ENCODE assay signal across 32 cellular contexts in genomic region chr20:1211954-1212497, GRCh38. TPM values are rescaled to one million over a fixed set of nuclear protein-coding genes. Genes with fewer than 3 reads are reported as not detected.
"Had no signal": no experiment of that assay in that cellular context is flagged by ENCODE, and none has a peak within 500 bp of the region (broad histone marks: within the 10 kb centered on the region; RNA-seq: fewer than 3 reads in every experiment).

No MANE protein-coding gene starts in this region.

- ATAC-seq: gastroesophageal sphincter had no signal

- H3K9me3 ChIP-seq: esophagus squamous epithelium, gastroesophageal sphincter, psoas muscle, spleen, stomach, thoracic aorta, transverse colon had no signal

- DNase-seq: cortex of kidney; dorsolateral prefrontal cortex; effector memory CD4-positive, alpha-beta T cell; esophagus squamous epithelium; foreskin fibroblast; glutamatergic neuron; left colon; left ventricle myocardium superior; naive thymus-derived CD4-positive, alpha-beta T cell; nephron progenitor cell; psoas muscle; retina; spleen; stimulated activated CD4-positive, alpha-beta T cell treated with anti-CD3 and anti-CD28 coated beads, Interleukin-15, amount 100 ng/mL, for 24 hours; stimulated activated CD4-positive, alpha-beta T cell treated with anti-CD3 and anti-CD28 coated beads, Interleukin-1b, Interleukin-23, amount 100 ng/mL, for 48 hours; stimulated activated CD4-positive, alpha-beta T cell treated with anti-CD3 and anti-CD28 coated beads, Interleukin-4, amount 100 ng/mL, for 4 hours; stimulated activated naive B cell treated with anti-CD40 and anti-IgM and Interleukin-4, amounts not matched to agents 10 μg/mL and 1 μg/mL and 100 μg/mL, for 72 hours; stomach; transverse colon had no signal

- H3K9ac ChIP-seq: parathyroid adenoma had no signal

- H3K4me3 ChIP-seq: esophagus squamous epithelium, gastroesophageal sphincter, lung, psoas muscle, spleen, stomach, transverse colon had no signal

- H3K27ac ChIP-seq: dorsolateral prefrontal cortex, epithelial cell of prostate, esophagus squamous epithelium, gastroesophageal sphincter, parathyroid adenoma, psoas muscle, spleen, stomach, thoracic aorta, transverse colon had no signal

- H3K27me3 ChIP-seq: dorsolateral prefrontal cortex had no signal

- H3K4me1 ChIP-seq: parathyroid adenoma, psoas muscle had no signal

- FAIRE-seq: endometrium had no signal

- H3K36me3 ChIP-seq: esophagus squamous epithelium, gastroesophageal sphincter, spleen, stomach, thoracic aorta, transverse colon had no signal

- H3K79me2 ChIP-seq: parathyroid adenoma had no signal

RNA-seq across cellular contexts. Expression of gene C20orf202, which starts 8.8 kb away (rescaled TPM):
- total RNA-seq: kidney epithelial cell, mononuclear cell, stomach had no signal

RNA-seq across cellular contexts. Expression of gene RAD21L1, which starts 13.8 kb away (rescaled TPM):
- total RNA-seq: esophagus squamous epithelium, gastroesophageal sphincter, kidney epithelial cell, left colon, left ventricle myocardium superior, mesenteric fat pad, omental fat pad, psoas muscle, sciatic nerve, skeletal muscle tissue, spleen, stomach, thoracic aorta, transverse colon, urinary bladder had no signal
- polyA plus RNA-seq: psoas muscle, spleen, stomach, urinary bladder had no signal

RNA-seq across cellular contexts. Expression of gene TMEM74B, which starts 27.2 kb away (rescaled TPM):
- total RNA-seq: mononuclear cell, thoracic aorta had no signal
